1 cellular context compared by ENCODE assay signal in the genomic region with DNA sequence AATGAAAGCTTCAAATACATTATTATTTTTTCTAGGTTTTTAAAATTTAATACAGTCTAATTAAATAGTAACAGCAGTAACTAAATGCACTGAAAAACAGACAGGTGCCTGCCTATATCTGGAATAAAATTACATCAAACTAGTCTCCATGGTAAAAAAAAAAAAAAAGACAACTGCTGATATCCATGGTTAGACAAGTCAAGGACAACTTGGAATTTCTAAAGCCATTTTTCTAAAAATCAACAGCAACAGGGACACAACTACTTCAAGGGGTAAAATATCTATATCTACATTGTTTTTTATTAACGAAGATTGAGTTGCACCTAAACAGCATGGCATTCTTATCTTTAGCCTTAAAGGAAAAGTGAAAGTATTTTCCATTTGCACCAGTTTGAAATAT.
TF ChIP-seq lines count a peak whose summit lies in the region.

No MANE protein-coding gene starts in this region.

TF ChIP-seq in K562, 482 proteins besides CTCF, POLR2A, EP300 and RAD21 (continued from another document):
- TF ChIP-seq FOXA1 (IDR thresholded peaks at IDR 0.05; ENCODE audit: borderline replicate concordance) = 0 out of 2 replicates have a peak, but pooled peaks have one; percentile 20
- TF ChIP-seq PML (IDR thresholded peaks at IDR 0.05; ENCODE audit: low read length) = no peak
- peak; percentile 59; the same call in 1 of the 2 replicates for TF ChIP-seq ZNF140 (CRISPR knock-in tag; IDR thresholded peaks at IDR 0.05)
- TF ChIP-seq FOXJ2 (tag; IDR thresholded peaks at IDR 0.05) = no peak
- TF ChIP-seq CBFB (CRISPR knock-in tag; IDR thresholded peaks at IDR 0.05) = no peak
- no peak for TF ChIP-seq ZNF586 (CRISPR knock-in tag; conservative IDR thresholded peaks at IDR 0.05)
- TF ChIP-seq ZSCAN29 (IDR thresholded peaks at IDR 0.05) = no peak
- TF ChIP-seq ZNF277 (CRISPR knock-in tag; IDR thresholded peaks at IDR 0.05; ENCODE audit: borderline replicate concordance) = peak; percentile 64; the same call in 1 of the 2 replicates
- TF ChIP-seq, protein P1, sequence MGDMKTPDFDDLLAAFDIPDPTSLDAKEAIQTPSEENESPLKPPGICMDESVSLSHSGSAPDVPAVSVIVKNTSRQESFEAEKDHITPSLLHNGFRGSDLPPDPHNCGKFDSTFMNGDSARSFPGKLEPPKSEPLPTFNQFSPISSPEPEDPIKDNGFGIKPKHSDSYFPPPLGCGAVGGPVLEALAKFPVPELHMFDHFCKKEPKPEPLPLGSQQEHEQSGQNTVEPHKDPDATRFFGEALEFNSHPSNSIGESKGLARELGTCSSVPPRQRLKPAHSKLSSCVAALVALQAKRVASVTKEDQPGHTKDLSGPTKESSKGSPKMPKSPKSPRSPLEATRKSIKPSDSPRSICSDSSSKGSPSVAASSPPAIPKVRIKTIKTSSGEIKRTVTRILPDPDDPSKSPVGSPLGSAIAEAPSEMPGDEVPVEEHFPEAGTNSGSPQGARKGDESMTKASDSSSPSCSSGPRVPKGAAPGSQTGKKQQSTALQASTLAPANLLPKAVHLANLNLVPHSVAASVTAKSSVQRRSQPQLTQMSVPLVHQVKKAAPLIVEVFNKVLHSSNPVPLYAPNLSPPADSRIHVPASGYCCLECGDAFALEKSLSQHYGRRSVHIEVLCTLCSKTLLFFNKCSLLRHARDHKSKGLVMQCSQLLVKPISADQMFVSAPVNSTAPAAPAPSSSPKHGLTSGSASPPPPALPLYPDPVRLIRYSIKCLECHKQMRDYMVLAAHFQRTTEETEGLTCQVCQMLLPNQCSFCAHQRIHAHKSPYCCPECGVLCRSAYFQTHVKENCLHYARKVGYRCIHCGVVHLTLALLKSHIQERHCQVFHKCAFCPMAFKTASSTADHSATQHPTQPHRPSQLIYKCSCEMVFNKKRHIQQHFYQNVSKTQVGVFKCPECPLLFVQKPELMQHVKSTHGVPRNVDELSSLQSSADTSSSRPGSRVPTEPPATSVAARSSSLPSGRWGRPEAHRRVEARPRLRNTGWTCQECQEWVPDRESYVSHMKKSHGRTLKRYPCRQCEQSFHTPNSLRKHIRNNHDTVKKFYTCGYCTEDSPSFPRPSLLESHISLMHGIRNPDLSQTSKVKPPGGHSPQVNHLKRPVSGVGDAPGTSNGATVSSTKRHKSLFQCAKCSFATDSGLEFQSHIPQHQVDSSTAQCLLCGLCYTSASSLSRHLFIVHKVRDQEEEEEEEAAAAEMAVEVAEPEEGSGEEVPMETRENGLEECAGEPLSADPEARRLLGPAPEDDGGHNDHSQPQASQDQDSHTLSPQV (IDR thresholded peaks at IDR 0.05) = no peak
- no peak for TF ChIP-seq SRF (CRISPR knock-in tag; IDR thresholded peaks at IDR 0.05)
- TF ChIP-seq, protein P2, sequence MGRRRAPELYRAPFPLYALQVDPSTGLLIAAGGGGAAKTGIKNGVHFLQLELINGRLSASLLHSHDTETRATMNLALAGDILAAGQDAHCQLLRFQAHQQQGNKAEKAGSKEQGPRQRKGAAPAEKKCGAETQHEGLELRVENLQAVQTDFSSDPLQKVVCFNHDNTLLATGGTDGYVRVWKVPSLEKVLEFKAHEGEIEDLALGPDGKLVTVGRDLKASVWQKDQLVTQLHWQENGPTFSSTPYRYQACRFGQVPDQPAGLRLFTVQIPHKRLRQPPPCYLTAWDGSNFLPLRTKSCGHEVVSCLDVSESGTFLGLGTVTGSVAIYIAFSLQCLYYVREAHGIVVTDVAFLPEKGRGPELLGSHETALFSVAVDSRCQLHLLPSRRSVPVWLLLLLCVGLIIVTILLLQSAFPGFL (CRISPR knock-in tag; IDR thresholded peaks at IDR 0.05) = 0 out of 2 replicates have a peak, but pooled peaks have one; percentile 40
- no peak for TF ChIP-seq NFYB (IDR thresholded peaks at IDR 0.05; ENCODE audit: extremely low read depth, insufficient read length)
- TF ChIP-seq HNRNPLL (IDR thresholded peaks at IDR 0.05; ENCODE audit: low read depth, low read length, poor library complexity, severe bottlenecking) = no peak
- TF ChIP-seq ZNF57 (CRISPR knock-in tag; IDR thresholded peaks at IDR 0.05) = 0 out of 2 replicates have a peak, but pooled peaks have one; percentile 57
- TF ChIP-seq ZFPM2 (CRISPR knock-in tag; IDR thresholded peaks at IDR 0.05) = no peak
- TF ChIP-seq HEY1 (CRISPR knock-in tag; IDR thresholded peaks at IDR 0.05; ENCODE audit: borderline replicate concordance) = no peak
- TF ChIP-seq, protein P3, sequence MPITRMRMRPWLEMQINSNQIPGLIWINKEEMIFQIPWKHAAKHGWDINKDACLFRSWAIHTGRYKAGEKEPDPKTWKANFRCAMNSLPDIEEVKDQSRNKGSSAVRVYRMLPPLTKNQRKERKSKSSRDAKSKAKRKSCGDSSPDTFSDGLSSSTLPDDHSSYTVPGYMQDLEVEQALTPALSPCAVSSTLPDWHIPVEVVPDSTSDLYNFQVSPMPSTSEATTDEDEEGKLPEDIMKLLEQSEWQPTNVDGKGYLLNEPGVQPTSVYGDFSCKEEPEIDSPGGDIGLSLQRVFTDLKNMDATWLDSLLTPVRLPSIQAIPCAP (CRISPR knock-in tag; IDR thresholded peaks at IDR 0.05; ENCODE audit: borderline replicate concordance) = no peak
- no peak for TF ChIP-seq ZFX (CRISPR knock-in tag; IDR thresholded peaks at IDR 0.05)
- TF ChIP-seq, protein P4, sequence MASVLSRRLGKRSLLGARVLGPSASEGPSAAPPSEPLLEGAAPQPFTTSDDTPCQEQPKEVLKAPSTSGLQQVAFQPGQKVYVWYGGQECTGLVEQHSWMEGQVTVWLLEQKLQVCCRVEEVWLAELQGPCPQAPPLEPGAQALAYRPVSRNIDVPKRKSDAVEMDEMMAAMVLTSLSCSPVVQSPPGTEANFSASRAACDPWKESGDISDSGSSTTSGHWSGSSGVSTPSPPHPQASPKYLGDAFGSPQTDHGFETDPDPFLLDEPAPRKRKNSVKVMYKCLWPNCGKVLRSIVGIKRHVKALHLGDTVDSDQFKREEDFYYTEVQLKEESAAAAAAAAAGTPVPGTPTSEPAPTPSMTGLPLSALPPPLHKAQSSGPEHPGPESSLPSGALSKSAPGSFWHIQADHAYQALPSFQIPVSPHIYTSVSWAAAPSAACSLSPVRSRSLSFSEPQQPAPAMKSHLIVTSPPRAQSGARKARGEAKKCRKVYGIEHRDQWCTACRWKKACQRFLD (CRISPR knock-in tag; IDR thresholded peaks at IDR 0.05) = no peak
- TF ChIP-seq JUNB (CRISPR knock-in tag; conservative IDR thresholded peaks at IDR 0.05) = 0 out of 2 replicates have a peak, but pooled peaks have one; percentile 7
- TF ChIP-seq CHD2 (IDR thresholded peaks at IDR 0.05; ENCODE audit: low read depth, low read length) = no peak
- TF ChIP-seq, protein P5, sequence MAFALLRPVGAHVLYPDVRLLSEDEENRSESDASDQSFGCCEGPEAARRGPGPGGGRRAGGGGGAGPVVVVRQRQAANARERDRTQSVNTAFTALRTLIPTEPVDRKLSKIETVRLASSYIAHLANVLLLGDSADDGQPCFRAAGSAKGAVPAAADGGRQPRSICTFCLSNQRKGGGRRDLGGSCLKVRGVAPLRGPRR (CRISPR knock-in tag; IDR thresholded peaks at IDR 0.05) = 0 out of 2 replicates have a peak, but pooled peaks have one; percentile 28
- no peak for TF ChIP-seq ARID2 (IDR thresholded peaks at IDR 0.05)
- TF ChIP-seq ZNF146 (CRISPR knock-in tag; IDR thresholded peaks at IDR 0.05; ENCODE audit: unreplicated experiment) = no peak
- 0 out of 2 replicates have a peak, but pooled peaks have one; percentile 46 for TF ChIP-seq PPARD (CRISPR knock-in tag; IDR thresholded peaks at IDR 0.05)
- no peak for TF ChIP-seq MITF (IDR thresholded peaks at IDR 0.05)
- no peak for TF ChIP-seq ZNF175 (CRISPR knock-in tag; IDR thresholded peaks at IDR 0.05; ENCODE audit: low read depth)
- no peak for TF ChIP-seq U2AF2 (optimal IDR thresholded peaks at IDR 0.05; ENCODE audit: low read depth, low read length)
- no peak for TF ChIP-seq ESRRA (IDR thresholded peaks at IDR 0.05; ENCODE audit: borderline replicate concordance, low read depth)
- TF ChIP-seq ZNF212 (CRISPR knock-in tag; IDR thresholded peaks at IDR 0.05) = peak; percentile 76; the same call in 1 of the 2 replicates
- no peak for TF ChIP-seq ZNF551 (CRISPR knock-in tag; IDR thresholded peaks at IDR 0.05)
- TF ChIP-seq ZNF79 (CRISPR knock-in tag; IDR thresholded peaks at IDR 0.05; ENCODE audit: low read depth) = no peak
- TF ChIP-seq ARHGAP35 (IDR thresholded peaks at IDR 0.05; ENCODE audit: partially characterized antibody) = no peak
- TF ChIP-seq, protein P6, sequence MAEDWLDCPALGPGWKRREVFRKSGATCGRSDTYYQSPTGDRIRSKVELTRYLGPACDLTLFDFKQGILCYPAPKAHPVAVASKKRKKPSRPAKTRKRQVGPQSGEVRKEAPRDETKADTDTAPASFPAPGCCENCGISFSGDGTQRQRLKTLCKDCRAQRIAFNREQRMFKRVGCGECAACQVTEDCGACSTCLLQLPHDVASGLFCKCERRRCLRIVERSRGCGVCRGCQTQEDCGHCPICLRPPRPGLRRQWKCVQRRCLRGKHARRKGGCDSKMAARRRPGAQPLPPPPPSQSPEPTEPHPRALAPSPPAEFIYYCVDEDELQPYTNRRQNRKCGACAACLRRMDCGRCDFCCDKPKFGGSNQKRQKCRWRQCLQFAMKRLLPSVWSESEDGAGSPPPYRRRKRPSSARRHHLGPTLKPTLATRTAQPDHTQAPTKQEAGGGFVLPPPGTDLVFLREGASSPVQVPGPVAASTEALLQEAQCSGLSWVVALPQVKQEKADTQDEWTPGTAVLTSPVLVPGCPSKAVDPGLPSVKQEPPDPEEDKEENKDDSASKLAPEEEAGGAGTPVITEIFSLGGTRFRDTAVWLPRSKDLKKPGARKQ (CRISPR knock-in tag; IDR thresholded peaks at IDR 0.05) = no peak
- TF ChIP-seq ZNF507 (tag; conservative IDR thresholded peaks at IDR 0.05) = peak; percentile 48
- no peak for TF ChIP-seq ZBTB17 (CRISPR knock-in tag; IDR thresholded peaks at IDR 0.05)
TF ChIP-seq in K562: peak in this region for 28.
